1 cellular context compared by ENCODE assay signal in genomic region chr5:144469106-144469505, GRCh38.
TF ChIP-seq lines count a peak whose summit lies in the region.

No MANE protein-coding gene starts in this region.

TF ChIP-seq in GM12878, 131 proteins besides CTCF, POLR2A, EP300 and RAD21 (continued from another document):
- TF ChIP-seq BCLAF1 (IDR thresholded peaks at IDR 0.05): no peak
- TF ChIP-seq SUPT20H (IDR thresholded peaks at IDR 0.05; ENCODE audit: borderline replicate concordance, control insufficient read depth, low read depth, low read length): no peak
- no peak for TF ChIP-seq NFIC (IDR thresholded peaks at IDR 0.05; ENCODE audit: low read depth, low read length)
- no peak for TF ChIP-seq ZBED1 (IDR thresholded peaks at IDR 0.05; ENCODE audit: borderline replicate concordance)
